8 cellular contexts compared by ENCODE assay signal in the genomic region with DNA sequence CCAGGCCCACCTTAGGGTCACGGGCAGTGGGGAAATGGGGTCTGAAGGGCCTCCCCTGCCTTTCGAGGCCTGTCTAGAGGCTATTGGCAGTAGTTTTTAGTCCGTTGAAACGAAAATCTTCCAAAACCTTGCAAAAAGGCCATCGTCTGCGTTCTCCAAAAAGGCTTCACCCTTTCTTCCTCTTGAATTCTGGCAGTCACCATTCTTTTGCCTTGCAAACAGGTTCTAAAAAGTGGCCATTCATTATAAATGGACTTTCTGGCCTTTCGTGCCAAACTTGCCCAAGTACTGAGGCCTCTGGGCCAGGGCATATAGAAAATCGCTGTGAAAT. TPM values are rescaled to one million over a fixed set of nuclear protein-coding genes. Genes with fewer than 3 reads are reported as not detected.
DNase-seq lines count a peak whose midpoint lies in the region; ATAC-seq and TF ChIP-seq lines count a peak whose summit lies in the region.

No MANE protein-coding gene starts in this region.

- DNase-seq in DMS114 treated with DMSO at 0.1 percent for 48 hours (lab: John Stamatoyannopoulos, UW; ENCODE audit: unreplicated experiment) (peak; percentile 63), MM.1S (no peak), epithelial cell of esophagus (ENCODE audit: low read depth) (no peak), psoas muscle (no peak), erythroblast (lab: John Stamatoyannopoulos, UW) (no peak), epidermal melanocyte (ENCODE audit: insufficient read length, low spot score) (no peak)
- DNase-seq in activated CD4-positive, CD25-positive, alpha-beta regulatory T cell treated with anti-CD3 and anti-CD28 coated beads, Interleukin-2, amount 50 U/mL, for 72 hours: no peak

- H3K9me3 ChIP-seq in MM.1S (replicated peaks; ENCODE audit: insufficient read depth, low read length) (no peaks in the 10 kb centered on the region), psoas muscle (no peaks in the 10 kb centered on the region)

- H3K4me2 ChIP-seq in MM.1S (ENCODE audit: low read depth, low read length): peak overlapping the region; percentile 62

- TF ChIP-seq CTCF in MM.1S (IDR thresholded peaks at IDR 0.05; ENCODE audit: low read length) (no peak), epithelial cell of esophagus (IDR thresholded peaks at IDR 0.05; ENCODE audit: insufficient read depth, low read depth, low read length, missing control alignments) (no peak), psoas muscle (IDR thresholded peaks at IDR 0.05) (no peak)

- H3K4me1 ChIP-seq in MM.1S (ENCODE audit: low read length) (no peaks in the 10 kb centered on the region), psoas muscle (no peaks in the 10 kb centered on the region)

- peak overlapping the region; percentile 26; the same call in 1 of the 2 replicates for H3K4me3 ChIP-seq in MM.1S (ENCODE audit: low read length)
- H3K4me3 ChIP-seq in epithelial cell of esophagus (ENCODE audit: low read length): peak overlapping the region; percentile 13
- H3K4me3 ChIP-seq in psoas muscle: peak overlapping the region; percentile 73

- H3K36me3 ChIP-seq in MM.1S (replicated peaks; ENCODE audit: insufficient read depth, low read length) (peaks cover 10% of the 10 kb centered on the region; the same call in 1 of the 2 replicates), psoas muscle (ENCODE audit: insufficient read depth in 1 of 2, low read depth in 1 of 2) (peaks cover 3 to 28% of the 10 kb centered on the region in 2 donors)

- H4K20me1 ChIP-seq in MM.1S (ENCODE audit: insufficient read depth, low read length): no peaks in the 10 kb centered on the region

- H3K27me3 ChIP-seq in MM.1S (replicated peaks; ENCODE audit: insufficient read depth, low read length): no peaks in the 10 kb centered on the region
- no peaks in the 10 kb centered on the region for H3K27me3 ChIP-seq in psoas muscle (ENCODE audit: insufficient read depth in 3 of 3, low read length in 2 of 3)

- peaks cover 4% of the 10 kb centered on the region; the same call in 1 of the 2 replicates for H3K79me2 ChIP-seq in MM.1S (ENCODE audit: low read length)

- H3K27ac ChIP-seq in MM.1S (ENCODE audit: low read length): no peak overlapping the region
- H3K27ac ChIP-seq in psoas muscle: peak overlapping the region; percentile 62

- H3F3A ChIP-seq in MM.1S (ENCODE audit: insufficient read depth, low read length): peaks cover 16% of the 10 kb centered on the region

- 15 to 30% (median 19%) methylated on average over 8 of the region's 8 CpGs for WGBS in psoas muscle, 3 donors

- peak overlapping the region; percentile 63 for H2AFZ ChIP-seq in MM.1S (ENCODE audit: low read length)

- no peak for TF ChIP-seq POLR2A in erythroblast (IDR thresholded peaks at IDR 0.05; ENCODE audit: low read length)

- H3K9ac ChIP-seq in MM.1S (ENCODE audit: low read length): no peak overlapping the region

- H3K9me2 ChIP-seq in MM.1S (replicated peaks; ENCODE audit: insufficient read depth, low read length): no peaks in the 10 kb centered on the region

- intact Hi-C loops in psoas muscle (cut with DNase I): no loop called here

- no peak for ATAC-seq in psoas muscle
- no peak for ATAC-seq in HG02571 (IDR thresholded peaks at IDR 0.05; ENCODE audit: unreplicated experiment)

RNA-seq across cellular contexts. Expression of gene TARS3, which starts 0.4 kb away (rescaled TPM):
- total RNA-seq in psoas muscle: 10 to 100 TPM; 31.6 to 40.2 (median 35.7) TPM
- 10 to 100 TPM; 11.1 to 38.0 (median 21.1) TPM for polyA plus RNA-seq in psoas muscle

Comparison
In these comparisons a context has a peak if more than half of its experiments do, and no peak if none do; other contexts are left out.
1. H3K4me3 ChIP-seq: peak in every context shown above with its lines; median percentile 73 in psoas muscle; 26 in MM.1S; 13 in epithelial cell of esophagus.